Comparison of ENCODE assay signal across 23 cellular contexts in genomic region chr1:245240648-245241165, GRCh38.
DNase-seq lines count a peak whose midpoint lies in the region; ATAC-seq and TF ChIP-seq lines count a peak whose summit lies in the region.
"Had no signal": no experiment of that assay in that cellular context is flagged by ENCODE, and none has a peak within 500 bp of the region (broad histone marks: within the 10 kb centered on the region; RNA-seq: fewer than 3 reads in every experiment).

No MANE protein-coding gene starts in this region.

- TF ChIP-seq CTCF in stomach (IDR thresholded peaks at IDR 0.05) (no peak), BE2C (IDR thresholded peaks at IDR 0.05; ENCODE audit: low read depth, low read length) (no peak)

- H3K4me1 ChIP-seq in stomach, result peaks cover 0 to 3% (median under 1%) of the 10 kb centered on the region in 4 donors
- no peaks in the 10 kb centered on the region for H3K4me1 ChIP-seq in BE2C

- no peak for ATAC-seq in activated CD8-positive, alpha-beta memory T cell treated with anti-CD3 and anti-CD28 coated beads, Interleukin-2, amount 10 ng/mL, durations not matched to agents 7 days and 5 days
- ATAC-seq: Right ventricle myocardium inferior had no signal

- H3K9me3 ChIP-seq in stomach (no peaks in the 10 kb centered on the region), BE2C (no peaks in the 10 kb centered on the region)
- H3K9me3 ChIP-seq: SJSA1 had no signal

- TF ChIP-seq EP300 in stomach (IDR thresholded peaks at IDR 0.05), result no peak

- no peaks in the 10 kb centered on the region for H3K27me3 Mint-ChIP-seq in activated CD8-positive, alpha-beta memory T cell treated with anti-CD3 and anti-CD28 coated beads, Interleukin-2, amount 10 ng/mL, durations not matched to agents 7 days and 5 days

- WGBS in stomach, 5 donors, result 70 to 79% (median 76%) methylated on average over 6 of the region's 6 CpGs

- H3K27me3 ChIP-seq in stomach (peaks cover 0 to 8% (median 0%) of the 10 kb centered on the region in 3 donors), BE2C (no peaks in the 10 kb centered on the region)
- H3K27me3 ChIP-seq: SJSA1 had no signal

- H3K4me3 ChIP-seq in stomach (no peak overlapping the region), BE2C (ENCODE audit: low read depth, low read length) (no peak overlapping the region)
- H3K4me3 ChIP-seq: PC-9, SJSA1 had no signal

- H3K36me3 ChIP-seq in stomach (no peaks in the 10 kb centered on the region), BE2C (no peaks in the 10 kb centered on the region)
- H3K36me3 ChIP-seq: SJSA1 had no signal

- no peak overlapping the region for H3K4me3 Mint-ChIP-seq in activated CD8-positive, alpha-beta memory T cell treated with anti-CD3 and anti-CD28 coated beads, Interleukin-2, amount 10 ng/mL, durations not matched to agents 7 days and 5 days
- H3K4me3 Mint-ChIP-seq: B cell had no signal

- DNase-seq in activated CD8-positive, alpha-beta memory T cell treated with anti-CD3 and anti-CD28 coated beads, Interleukin-2, amount 50 U/mL, for 48 hours, result peak; percentile 18
- DNase-seq in activated CD8-positive, alpha-beta memory T cell treated with anti-CD3 and anti-CD28 coated beads, Interleukin-2, amount 10 ng/mL, durations not matched to agents 7 days and 5 days, result no peak
- DNase-seq in ecto neural progenitor cell (ENCODE audit: low spot score), result peak; percentile 38
- DNase-seq in mesenteric fat pad (ENCODE audit: low spot score), result peak; percentile 47
- DNase-seq in stomach, result peak; percentile 64
- DNase-seq in BE2C, result no peak
- no peak for DNase-seq in HUDEP-2 (lab: John Stamatoyannopoulos, UW; ENCODE audit: unreplicated experiment in 76 of 76)
- no peak for DNase-seq in GM19240 (ENCODE audit: insufficient read length, low spot score)
- DNase-seq: Calu3; DND-41; H7; NCI-H1105 treated with DMSO at 0.1 percent for 48 hours; NCI-H2029; NCI-H446; NCI-H526; NCI-H82; NK-92 treated with Interleukin-12 subunit alpha and Interleukin-12 subunit beta, amount 100 ng/mL, for 24 hours; PC-9 had no signal

- H3K4me1 Mint-ChIP-seq in activated CD8-positive, alpha-beta memory T cell treated with anti-CD3 and anti-CD28 coated beads, Interleukin-2, amount 10 ng/mL, durations not matched to agents 7 days and 5 days, result no peaks in the 10 kb centered on the region
- H3K4me1 Mint-ChIP-seq: B cell had no signal

- no peak overlapping the region for H3K27ac ChIP-seq in stomach
- H3K27ac ChIP-seq: 22Rv1, HL-60, PC-9, SJSA1 had no signal

- no peaks in the 10 kb centered on the region for H3K9me3 Mint-ChIP-seq in activated CD8-positive, alpha-beta memory T cell treated with anti-CD3 and anti-CD28 coated beads, Interleukin-2, amount 10 ng/mL, durations not matched to agents 7 days and 5 days (ENCODE audit: low read depth)

- intact Hi-C loops in stomach (cut with DNase I; ENCODE audit: low total_unique reads), result no loop called here

- TF ChIP-seq POLR2A in stomach (IDR thresholded peaks at IDR 0.05), result no peak

- H3K27ac Mint-ChIP-seq in activated CD8-positive, alpha-beta memory T cell treated with anti-CD3 and anti-CD28 coated beads, Interleukin-2, amount 10 ng/mL, durations not matched to agents 7 days and 5 days, result no peak overlapping the region
- H3K27ac Mint-ChIP-seq: B cell had no signal

- no peaks in the 10 kb centered on the region for H3K36me3 Mint-ChIP-seq in activated CD8-positive, alpha-beta memory T cell treated with anti-CD3 and anti-CD28 coated beads, Interleukin-2, amount 10 ng/mL, durations not matched to agents 7 days and 5 days

- CTCF ChIA-PET in activated CD8-positive, alpha-beta memory T cell treated with anti-CD3 and anti-CD28 coated beads, Interleukin-2, amount 10 ng/mL, durations not matched to agents 7 days and 5 days (lab: Charles Lee), result no interaction called here

Comparison
In these comparisons a context has a peak if more than half of its experiments do, and no peak if none do; other contexts are left out.
1. DNase-seq: peak in activated CD8-positive, alpha-beta memory T cell treated with anti-CD3 and anti-CD28 coated beads, Interleukin-2, amount 50 U/mL, for 48 hours (single experiment), ecto neural progenitor cell (single experiment), mesenteric fat pad (single experiment) and stomach (single experiment); none in activated CD8-positive, alpha-beta memory T cell treated with anti-CD3 and anti-CD28 coated beads, Interleukin-2, amount 10 ng/mL, durations not matched to agents 7 days and 5 days (single experiment), BE2C (single experiment), HUDEP-2 (0 of 76) and GM19240 (single experiment).